Comparison of ENCODE assay signal across 22 cellular contexts in the genomic region with DNA sequence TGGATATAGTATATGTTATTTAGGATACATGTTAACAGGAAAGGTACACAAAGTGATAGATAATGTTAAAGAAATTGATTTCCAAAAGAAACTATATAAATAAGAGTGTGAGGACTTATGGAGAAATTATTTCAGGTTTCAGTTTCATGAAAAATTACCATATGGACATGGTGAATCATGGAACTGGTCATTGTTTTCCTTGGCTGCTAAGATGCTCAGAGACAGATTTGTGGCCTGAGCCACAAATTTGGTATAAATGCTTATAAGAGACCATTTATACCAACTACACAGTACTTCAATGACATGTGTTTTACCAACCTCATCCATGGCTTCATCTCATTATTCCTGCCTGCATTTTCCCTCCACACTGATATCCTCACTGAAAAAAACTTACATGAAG.
DNase-seq lines count a peak whose midpoint lies in the region; ATAC-seq and TF ChIP-seq lines count a peak whose summit lies in the region.
"Had no signal": no experiment of that assay in that cellular context is flagged by ENCODE, and none has a peak within 500 bp of the region (broad histone marks: within the 10 kb centered on the region; RNA-seq: fewer than 3 reads in every experiment).

No MANE protein-coding gene starts in this region.

- H3K4me3 Mint-ChIP-seq in chondrocyte (ENCODE audit: unreplicated experiment), result no peak overlapping the region
- H3K4me3 Mint-ChIP-seq: neural crest cell; stimulated activated naive B cell treated with anti-CD40 and anti-IgM and Interleukin-4, amounts not matched to agents 10 μg/mL and 1 μg/mL and 100 μg/mL, for 72 hours; T-helper 17 cell had no signal

- no peak for TF ChIP-seq CTCF in AG10803 (conservative IDR thresholded peaks at IDR 0.05; ENCODE audit: low read length)
- TF ChIP-seq CTCF in chondrocyte (IDR thresholded peaks at IDR 0.05), result no peak

- H3K27me3 Mint-ChIP-seq in chondrocyte (ENCODE audit: low read depth), result no peaks in the 10 kb centered on the region

- no peak overlapping the region for H3K4me3 ChIP-seq in AG10803 (ENCODE audit: low read length)
- H3K4me3 ChIP-seq: gastrocnemius medialis, tibial artery had no signal

- H3K36me3 Mint-ChIP-seq in chondrocyte (ENCODE audit: low read depth), result no peaks in the 10 kb centered on the region
- H3K36me3 Mint-ChIP-seq: stimulated activated naive B cell treated with anti-CD40 and anti-IgM and Interleukin-4, amounts not matched to agents 10 μg/mL and 1 μg/mL and 100 μg/mL, for 72 hours had no signal

- H3K9me3 Mint-ChIP-seq in chondrocyte (ENCODE audit: low read depth), result no peaks in the 10 kb centered on the region
- H3K9me3 Mint-ChIP-seq: neural crest cell; stimulated activated naive B cell treated with anti-CD40 and anti-IgM and Interleukin-4, amounts not matched to agents 10 μg/mL and 1 μg/mL and 100 μg/mL, for 72 hours had no signal

- DNase-seq in AG10803 (ENCODE audit: low read depth) (peak; percentile 58), NCI-H446 treated with DMSO at 0.1 percent for 48 hours (lab: John Stamatoyannopoulos, UW) (peak; percentile 19), chondrocyte (ENCODE audit: low spot score) (no peak), kidney tubule cell (ENCODE audit: low spot score) (peak; percentile 60), NCI-H187 treated with DMSO at 0.1 percent for 48 hours (lab: John Stamatoyannopoulos, UW) (no peak)
- DNase-seq: activated CD4-positive, CD25-positive, alpha-beta regulatory T cell; activated CD8-positive, alpha-beta memory T cell treated with anti-CD3 and anti-CD28 coated beads for 24 hours; DMS79; gastrocnemius medialis; GOT3; left colon; midbrain; NCI-H2107; NCI-H526; SHP77; stimulated activated naive B cell treated with anti-CD40 and anti-IgM and Interleukin-4, amounts not matched to agents 10 μg/mL and 1 μg/mL and 100 μg/mL, for 72 hours; T-helper 17 cell; tibial artery had no signal

- peaks cover 63% of the 10 kb centered on the region for H3K4me1 Mint-ChIP-seq in chondrocyte (ENCODE audit: low read depth)
- H3K4me1 Mint-ChIP-seq: T-helper 17 cell had no signal

- H3K27ac Mint-ChIP-seq in chondrocyte (ENCODE audit: unreplicated experiment), result peak overlapping the region; percentile 24
- H3K27ac Mint-ChIP-seq: stimulated activated naive B cell treated with anti-CD40 and anti-IgM and Interleukin-4, amounts not matched to agents 10 μg/mL and 1 μg/mL and 100 μg/mL, for 72 hours; T-helper 17 cell had no signal

- no peak for ATAC-seq in HG03354 (IDR thresholded peaks at IDR 0.05; ENCODE audit: poor library complexity, severe bottlenecking, unreplicated experiment)
- ATAC-seq in HG03039 (IDR thresholded peaks at IDR 0.05; ENCODE audit: unreplicated experiment), result no peak
- ATAC-seq in GM21447 (IDR thresholded peaks at IDR 0.05; ENCODE audit: unreplicated experiment), result no peak
- ATAC-seq: gastrocnemius medialis; left colon; stimulated activated naive B cell treated with anti-CD40 and anti-IgM and Interleukin-4, amounts not matched to agents 10 μg/mL and 1 μg/mL and 100 μg/mL, for 72 hours; T-helper 17 cell had no signal

Comparison
In these comparisons a context has a peak if more than half of its experiments do, and no peak if none do; other contexts are left out.
1. DNase-seq: peak in AG10803 (single experiment), NCI-H446 treated with DMSO at 0.1 percent for 48 hours (single experiment) and kidney tubule cell (single experiment); none in chondrocyte (single experiment) and NCI-H187 treated with DMSO at 0.1 percent for 48 hours (single experiment).